Comparison of ENCODE assay signal across 23 cellular contexts in genomic region chr16:68514511-68514910, GRCh38.
"Had no signal": no experiment of that assay in that cellular context is flagged by ENCODE, and none has a peak within 500 bp of the region (broad histone marks: within the 10 kb centered on the region; RNA-seq: fewer than 3 reads in every experiment).

No MANE protein-coding gene starts in this region.

- ATAC-seq: naive thymus-derived CD4-positive, alpha-beta T cell; natural killer cell treated with Interleukin-12 subunit alpha and Interleukin-12 subunit beta and Interleukin-15 and Interleukin-18, amount 100 ng/mL, for 72 hours; pancreas; psoas muscle; right cardiac atrium; right lobe of liver; stimulated activated effector memory CD8-positive, alpha-beta T cell treated with anti-CD3 and anti-CD28 coated beads, Interleukin-12 subunit alpha, Interleukin-12 subunit beta, amount 100 ng/mL, for 72 hours had no signal

- FAIRE-seq: pancreas, small intestine, urothelium cell line had no signal

- H3K36me3 ChIP-seq: pancreas, right lobe of liver, sigmoid colon, stomach, thoracic aorta, tibial artery, transverse colon, vagina had no signal

- H3K4me1 ChIP-seq: psoas muscle had no signal

- H3K27me3 ChIP-seq: pancreas, right lobe of liver, vagina had no signal

- H3K9me3 ChIP-seq: pancreas, psoas muscle, right lobe of liver, sigmoid colon, stomach, thoracic aorta, tibial artery, transverse colon, vagina had no signal

- H3K27ac ChIP-seq: pancreas, psoas muscle, right lobe of liver, sigmoid colon, stomach, thoracic aorta, tibial artery, transverse colon, vagina had no signal

- DNase-seq: naive thymus-derived CD4-positive, alpha-beta T cell; nephron progenitor cell; occipital lobe; psoas muscle; right cardiac atrium; right lobe of liver; sigmoid colon; small intestine; stimulated activated CD4-positive, alpha-beta T cell treated with anti-CD3 and anti-CD28 coated beads, Interleukin-15, amount 100 ng/mL, for 24 hours; stimulated activated CD4-positive, alpha-beta T cell treated with anti-CD3 and anti-CD28 coated beads, Interleukin-2, amount 100 ng/mL, for 24 hours; stimulated activated CD4-positive, alpha-beta T cell treated with anti-CD3 and anti-CD28 coated beads, Interleukin-2, amount 100 ng/mL, for 48 hours; stimulated activated CD4-positive, alpha-beta T cell treated with anti-CD3 and anti-CD28 coated beads, Interleukin-4, amount 100 ng/mL, for 24 hours; stimulated activated naive B cell treated with anti-CD40 and anti-IgM and Interleukin-4, amounts not matched to agents 10 μg/mL and 1 μg/mL and 100 μg/mL, for 72 hours; stimulated activated naive CD4-positive, alpha-beta T cell treated with Interleukin-2 at 50 U/mL for 16 hours; stomach; tibial artery; transverse colon had no signal

- H3K4me3 ChIP-seq: pancreas, psoas muscle, right lobe of liver, sigmoid colon, stomach, thoracic aorta, tibial artery, transverse colon, vagina had no signal
